Comparison of ENCODE assay signal across 35 cellular contexts in genomic region chr2:156769802-156770201, GRCh38.
DNase-seq lines count a peak whose midpoint lies in the region; ATAC-seq, FAIRE-seq and TF ChIP-seq lines count a peak whose summit lies in the region.
"Had no signal": no experiment of that assay in that cellular context is flagged by ENCODE, and none has a peak within 500 bp of the region (broad histone marks: within the 10 kb centered on the region; RNA-seq: fewer than 3 reads in every experiment).

No MANE protein-coding gene starts in this region.

- H3K4me2 ChIP-seq in HepG2 (ENCODE audit: low read depth, low read length) (no peak overlapping the region), HCT116 (ENCODE audit: low read length) (no peak overlapping the region), PC-9 (no peak overlapping the region)
- H3K4me2 ChIP-seq: A549; BLaER1; BLaER1 treated with 17β-estradiol and CSF1 and Interleukin-3, amounts not matched to agents 10 nM and 100 nM had no signal

- no peaks in the 10 kb centered on the region for H3K36me3 Mint-ChIP-seq in mesothelial cell of epicardium
- H3K36me3 Mint-ChIP-seq: CD14-positive monocyte; CD4-positive, alpha-beta memory T cell; CD4-positive, CD25-positive, alpha-beta regulatory T cell; CD8-positive, alpha-beta memory T cell; CD8-positive, alpha-beta T cell had no signal

- WGBS in HepG2 (ENCODE audit: low lambda C conversion rate), result 0% methylated on average over 1 of the region's 1 CpG
- WGBS in right lobe of liver (ENCODE audit: insufficient coverage, low coverage, low lambda C conversion rate, missing lambda C conversion rate), result 48% methylated on average over 1 of the region's 1 CpG

- no peak overlapping the region for H2AFZ ChIP-seq in HepG2 (ENCODE audit: low read length)
- peak overlapping the region; percentile 2 for H2AFZ ChIP-seq in HCT116 (ENCODE audit: low read depth, low read length, poor library complexity, severe bottlenecking)
- H2AFZ ChIP-seq in PC-9, result no peak overlapping the region

- RAD21 ChIA-PET in HCT116 (lab: Charles Lee; ENCODE audit: low non-redundant PET in 1 of 2, low total read pairs in 2 of 2, uncharacterized antibody in 2 of 2, unreplicated experiment in 2 of 2), result no interaction called here

- H3K4me1 ChIP-seq in HepG2 (ENCODE audit: insufficient read depth, low read length) (no peaks in the 10 kb centered on the region), right lobe of liver (no peaks in the 10 kb centered on the region), HCT116 (ENCODE audit: control insufficient read depth in 1 of 2, insufficient read depth in 2 of 2, low read length in 2 of 2) (no peaks in the 10 kb centered on the region), HEK293 (ENCODE audit: control insufficient read depth, insufficient read depth, low read length) (no peaks in the 10 kb centered on the region), PC-9 (replicated peaks; ENCODE audit: insufficient read depth) (no peaks in the 10 kb centered on the region)
- H3K4me1 ChIP-seq: A549; BE2C; BLaER1; BLaER1 treated with 17β-estradiol and CSF1 and Interleukin-3, amounts not matched to agents 10 nM and 100 nM; Caco-2 had no signal

- H3K4me3 Mint-ChIP-seq in mesothelial cell of epicardium, result no peak overlapping the region
- H3K4me3 Mint-ChIP-seq: B cell; CD14-positive monocyte; CD4-positive, alpha-beta memory T cell; CD4-positive, alpha-beta T cell; CD4-positive, CD25-positive, alpha-beta regulatory T cell; CD8-positive, alpha-beta memory T cell; CD8-positive, alpha-beta T cell had no signal

- TF ChIP-seq POLR2A in HepG2 (IDR thresholded peaks at IDR 0.05; ENCODE audit: insufficient read depth in 1 of 2, low read depth in 2 of 2, low read length in 2 of 2) (no peak), right lobe of liver (IDR thresholded peaks at IDR 0.05) (no peak), HCT116 (IDR thresholded peaks at IDR 0.05; ENCODE audit: borderline replicate concordance, extremely low read depth, insufficient read depth, insufficient read length) (no peak)

- BruUV-seq in HepG2 (replicated peaks; lab: Mats Ljungman, UMichigan) (no TSS peak), HCT116 (replicated peaks; lab: Mats Ljungman, UMichigan) (no TSS peak), PC-9 (replicated peaks; lab: Mats Ljungman, UMichigan) (no TSS peak)

- H3K9ac ChIP-seq in HepG2 (ENCODE audit: insufficient read depth, low read depth, low read length) (no peak overlapping the region), HCT116 (ENCODE audit: low read length) (no peak overlapping the region)
- H3K9ac ChIP-seq: BLaER1; BLaER1 treated with 17β-estradiol and CSF1 and Interleukin-3, amounts not matched to agents 10 nM and 100 nM had no signal

- CTCF ChIA-PET in HepG2 (lab: Yijun Ruan, JAX; ENCODE audit: low intra/inter-chr PET ratio, low total read pairs) (no interaction called here), HCT116 (lab: Charles Lee) (no interaction called here), HEK293 (lab: Yijun Ruan, JAX) (interaction anchor here (0.7 to 1.0 kb wide), 3 partner anchors 9 to 157 kb away, joined by 3 read pairs; no protein-coding TSS in a partner anchor), PC-9 (lab: Charles Lee) (no interaction called here)

- H3K9me3 ChIP-seq in HepG2 (ENCODE audit: low read length) (peaks cover 8% of the 10 kb centered on the region; the same call in 1 of the 2 replicates), right lobe of liver (no peaks in the 10 kb centered on the region), HCT116 (ENCODE audit: control insufficient read depth in 1 of 2, insufficient read depth in 1 of 2, low read depth in 1 of 2, low read length in 2 of 2) (no peaks in the 10 kb centered on the region), HEK293 (ENCODE audit: control insufficient read depth, insufficient read depth, low read depth, low read length) (no peaks in the 10 kb centered on the region), PC-9 (ENCODE audit: insufficient read depth, low read depth) (no peaks in the 10 kb centered on the region)
- H3K9me3 ChIP-seq: A549, BE2C, Caco-2 had no signal

- H3K36me3 ChIP-seq in HepG2 (replicated peaks in 1 of 2; ENCODE audit: control insufficient read depth in 1 of 2, insufficient read depth in 2 of 2, low read length in 2 of 2) (no peaks in the 10 kb centered on the region), right lobe of liver (no peaks in the 10 kb centered on the region), HCT116 (ENCODE audit: control insufficient read depth in 1 of 2, insufficient read depth in 2 of 2, low read length in 2 of 2) (no peaks in the 10 kb centered on the region), HEK293 (ENCODE audit: control insufficient read depth in 2 of 2, insufficient read depth in 1 of 2, low read length in 2 of 2) (no peaks in the 10 kb centered on the region), PC-9 (ENCODE audit: low read depth) (no peaks in the 10 kb centered on the region)
- H3K36me3 ChIP-seq: BE2C; BLaER1; BLaER1 treated with 17β-estradiol and CSF1 and Interleukin-3, amounts not matched to agents 10 nM and 100 nM had no signal

- no peak overlapping the region for H3K4me3 ChIP-seq in HepG2 (replicated peaks in 1 of 3; ENCODE audit: insufficient read depth in 1 of 3, low read depth in 2 of 3, low read length in 3 of 3)
- no peak overlapping the region for H3K4me3 ChIP-seq in right lobe of liver
- no peak overlapping the region for H3K4me3 ChIP-seq in HCT116 (replicated peaks in 1 of 2; ENCODE audit: low read depth in 1 of 2, low read length in 2 of 2)
- no peak overlapping the region for H3K4me3 ChIP-seq in HEK293 (ENCODE audit: low read depth, low read length)
- H3K4me3 ChIP-seq in PC-9, result no peak overlapping the region
- H3K4me3 ChIP-seq: A549; BLaER1; BLaER1 treated with 17β-estradiol and CSF1 and Interleukin-3, amounts not matched to agents 10 nM and 100 nM had no signal

- H3K27me3 Mint-ChIP-seq in mesothelial cell of epicardium (ENCODE audit: low read depth), result no peaks in the 10 kb centered on the region
- H3K27me3 Mint-ChIP-seq: B cell; CD4-positive, alpha-beta memory T cell; CD4-positive, alpha-beta T cell; CD4-positive, CD25-positive, alpha-beta regulatory T cell; CD8-positive, alpha-beta memory T cell had no signal

- H3K4me1 Mint-ChIP-seq in mesothelial cell of epicardium, result no peaks in the 10 kb centered on the region
- H3K4me1 Mint-ChIP-seq: B cell; CD14-positive monocyte; CD4-positive, alpha-beta memory T cell; CD4-positive, CD25-positive, alpha-beta regulatory T cell; CD8-positive, alpha-beta memory T cell had no signal

- peaks cover 15% of the 10 kb centered on the region for H3K9me3 Mint-ChIP-seq in mesothelial cell of epicardium

- TF ChIP-seq RAD21 in HepG2 (CRISPR knock-in tag; IDR thresholded peaks at IDR 0.05) (no peak), HCT116 (IDR thresholded peaks at IDR 0.05; ENCODE audit: low read depth) (no peak)

- in situ Hi-C loops in HepG2 (cut with HindIII; ENCODE audit: extremely low pct_ligation_motif_present, low pct_unique_long_range_greater_than_20kb), result no loop called here

- no peak for TF ChIP-seq CTCF in HepG2 (CRISPR knock-in tag; IDR thresholded peaks at IDR 0.05)
- TF ChIP-seq CTCF in right lobe of liver (IDR thresholded peaks at IDR 0.05), result no peak
- TF ChIP-seq CTCF in HCT116 (IDR thresholded peaks at IDR 0.05 in 2 of 3, conservative IDR thresholded peaks at IDR 0.05 in 1 of 3; ENCODE audit: borderline replicate concordance in 1 of 3, insufficient read depth in 1 of 3, low read depth in 2 of 3, low read length in 2 of 3), result no peak
- no peak for TF ChIP-seq CTCF in HEK293 (tag by site-specific recombination; IDR thresholded peaks at IDR 0.05)
- no peak for TF ChIP-seq CTCF in PC-9 (conservative IDR thresholded peaks at IDR 0.05)
- no peak for TF ChIP-seq CTCF in mesothelial cell of epicardium (IDR thresholded peaks at IDR 0.05; ENCODE audit: unreplicated experiment)

- H3K27ac Mint-ChIP-seq in mesothelial cell of epicardium, result no peak overlapping the region
- H3K27ac Mint-ChIP-seq: B cell; CD14-positive monocyte; CD4-positive, alpha-beta memory T cell; CD4-positive, alpha-beta T cell; CD8-positive, alpha-beta memory T cell; CD8-positive, alpha-beta T cell had no signal

- POLR2A ChIA-PET in HepG2 (lab: Yijun Ruan, JAX), result no interaction called here
- POLR2A ChIA-PET in HCT116 (lab: Charles Lee), result no interaction called here
- POLR2A ChIA-PET in HEK293 (lab: Yijun Ruan, JAX), result no interaction called here
- POLR2A ChIA-PET in PC-9 (lab: Charles Lee; ENCODE audit: unreplicated experiment), result no interaction called here

- TF ChIP-seq EP300 in HepG2 (IDR thresholded peaks at IDR 0.05; ENCODE audit: low read depth in 2 of 2, low read length in 2 of 2) (no peak), HepG2 (CRISPR knock-in tag; IDR thresholded peaks at IDR 0.05; ENCODE audit: borderline replicate concordance) (no peak)

- ATAC-seq in HepG2, result no peak
- ATAC-seq in right lobe of liver, result no peak
- ATAC-seq in HCT116, result no peak
- ATAC-seq: A549; CD8-positive, alpha-beta T cell had no signal

- no peaks in the 10 kb centered on the region for H3F3A ChIP-seq in PC-9 (ENCODE audit: insufficient read depth, low read depth)

- intact Hi-C loops in HepG2 (cut with micrococcal nuclease; ENCODE audit: unreplicated experiment), result no loop called here
- intact Hi-C loops in right lobe of liver (cut with DNase I), result no loop called here
- intact Hi-C loops in HCT116 (cut with micrococcal nuclease), result no loop called here
- intact Hi-C loops in PC-9 (cut with micrococcal nuclease; ENCODE audit: unreplicated experiment), result no loop called here

- no peaks in the 10 kb centered on the region for H4K20me1 ChIP-seq in HepG2 (ENCODE audit: insufficient read depth, low read length)
- no peaks in the 10 kb centered on the region for H4K20me1 ChIP-seq in HCT116 (ENCODE audit: insufficient read depth)
- H4K20me1 ChIP-seq in PC-9 (ENCODE audit: insufficient read depth), result no peaks in the 10 kb centered on the region
- H4K20me1 ChIP-seq: BLaER1; BLaER1 treated with 17β-estradiol and CSF1 and Interleukin-3, amounts not matched to agents 10 nM and 100 nM had no signal

- no peak for FAIRE-seq in HepG2 (lab: Jason Lieb, UNC)
- FAIRE-seq: A204.1, A549, D721Med had no signal

- H3K79me2 ChIP-seq in HepG2 (ENCODE audit: insufficient read depth, low read length) (no peaks in the 10 kb centered on the region), HCT116 (ENCODE audit: insufficient read depth, low read length) (no peaks in the 10 kb centered on the region), PC-9 (ENCODE audit: low read depth) (no peaks in the 10 kb centered on the region)

- H3K27ac ChIP-seq in HepG2 (ENCODE audit: extremely low read length, insufficient read depth, low read length) (no peak overlapping the region), right lobe of liver (no peak overlapping the region), HCT116 (ENCODE audit: low read depth, low read length) (no peak overlapping the region), HEK293 (ENCODE audit: extremely low read depth, low read depth, low read length) (no peak overlapping the region), PC-9 (no peak overlapping the region)
- H3K27ac ChIP-seq: 22Rv1; A549; BLaER1; BLaER1 treated with 17β-estradiol and CSF1 and Interleukin-3, amounts not matched to agents 10 nM and 100 nM; C4-2B had no signal

- DNase-seq in HepG2 (ENCODE audit: low spot score) (no peak), right lobe of liver (no peak), HCT116 (ENCODE audit: low read depth, low spot score) (no peak), PC-9 (no peak), mesothelial cell of epicardium (ENCODE audit: low spot score in 2 of 2, unreplicated experiment in 2 of 2) (no peak)
- DNase-seq: 8988T; ACHN; AML-193; BE2C; C1 segment of cervical spinal cord; Caco-2; Calu3; CD4-positive, alpha-beta memory T cell; CD4-positive, alpha-beta T cell; CD4-positive, CD25-positive, alpha-beta regulatory T cell; CD8-positive, alpha-beta memory T cell; CD8-positive, alpha-beta T cell; COR-L47; DMS 273 treated with DMSO at 0.1 percent for 48 hours; DMS153; DMS53; DMS79; DMS79 treated with DMSO at 0.1 percent for 48 hours; DND-41; EL had no signal

- no peaks in the 10 kb centered on the region for H3K27me3 ChIP-seq in HepG2 (ENCODE audit: control insufficient read depth in 1 of 2, insufficient read depth in 2 of 2, low read length in 2 of 2)
- no peaks in the 10 kb centered on the region for H3K27me3 ChIP-seq in right lobe of liver
- no peaks in the 10 kb centered on the region for H3K27me3 ChIP-seq in HCT116 (ENCODE audit: insufficient read depth, low read length)
- no peaks in the 10 kb centered on the region for H3K27me3 ChIP-seq in PC-9 (ENCODE audit: insufficient read depth, low read depth)
- H3K27me3 ChIP-seq: BE2C; BLaER1; BLaER1 treated with 17β-estradiol and CSF1 and Interleukin-3, amounts not matched to agents 10 nM and 100 nM had no signal

- no peaks in the 10 kb centered on the region for H3K9me2 ChIP-seq in HCT116 (ENCODE audit: insufficient read depth)
- no peaks in the 10 kb centered on the region; the same call in 1 of the 2 replicates for H3K9me2 ChIP-seq in PC-9 (ENCODE audit: insufficient read depth)

Comparison
In these comparisons a context has a peak if more than half of its experiments do, and no peak if none do; other contexts are left out.
1. Of the 63 proteins assayed by ChIP-seq in both HepG2 and HEK293: peak only in HepG2: none; only in HEK293: SETDB1; in both: none; in neither: 62.